Comparison of ENCODE assay signal across 8 cellular contexts in the genomic region with DNA sequence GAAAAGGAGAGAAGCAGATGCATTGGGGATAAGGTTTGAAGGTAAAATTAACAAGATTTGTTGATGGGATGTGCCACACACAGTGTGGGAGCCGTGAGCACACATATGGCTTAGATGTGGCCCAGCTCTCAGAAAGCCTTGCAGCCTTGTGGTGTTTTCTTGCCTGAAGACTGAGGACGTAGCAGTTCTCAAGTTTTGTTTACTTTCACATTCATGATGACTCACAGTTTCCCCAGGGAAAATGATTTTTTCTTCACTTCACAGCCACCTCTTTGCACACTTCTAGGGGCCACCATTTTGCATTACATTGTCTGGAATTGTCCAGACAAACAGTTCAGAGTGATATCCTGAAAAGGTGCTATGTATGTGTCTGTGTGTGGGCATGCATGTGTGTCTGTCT.
A peak's percentile ranks its signal among the peaks of the same experiment; 100 is the strongest.
DNase-seq lines count a peak whose midpoint lies in the region; ATAC-seq lines count a peak whose summit lies in the region.

No MANE protein-coding gene starts in this region.

- intact Hi-C loops in cardiac septum (cut with DNase I) (no loop called here), Right ventricle myocardium superior (cut with DNase I) (no loop called here)

- DNase-seq in DMS 273 (lab: John Stamatoyannopoulos, UW; ENCODE audit: unreplicated experiment) (peak; percentile 26), DMS 273 treated with DMSO at 0.1 percent for 48 hours (lab: John Stamatoyannopoulos, UW) (no peak), RPMI7951 (ENCODE audit: low read depth) (peak; percentile 78), myocyte (ENCODE audit: low read depth) (peak; percentile 76), pons (ENCODE audit: low spot score) (no peak), cardiac septum (ENCODE audit: low spot score) (no peak), Right ventricle myocardium superior (no peak)

- peak; percentile 85 for ATAC-seq in HG03039 (IDR thresholded peaks at IDR 0.05; ENCODE audit: unreplicated experiment)
- ATAC-seq in Right ventricle myocardium superior (ENCODE audit: poor library complexity): no peak

Comparison
In these comparisons a context has a peak if more than half of its experiments do, and no peak if none do; other contexts are left out.
1. DNase-seq: peak in DMS 273 (single experiment), RPMI7951 (single experiment) and myocyte (single experiment); none in DMS 273 treated with DMSO at 0.1 percent for 48 hours (single experiment), pons (single experiment), cardiac septum (single experiment) and Right ventricle myocardium superior (single experiment).